ENCODE assay signal across 9 cellular contexts in the genomic region with DNA sequence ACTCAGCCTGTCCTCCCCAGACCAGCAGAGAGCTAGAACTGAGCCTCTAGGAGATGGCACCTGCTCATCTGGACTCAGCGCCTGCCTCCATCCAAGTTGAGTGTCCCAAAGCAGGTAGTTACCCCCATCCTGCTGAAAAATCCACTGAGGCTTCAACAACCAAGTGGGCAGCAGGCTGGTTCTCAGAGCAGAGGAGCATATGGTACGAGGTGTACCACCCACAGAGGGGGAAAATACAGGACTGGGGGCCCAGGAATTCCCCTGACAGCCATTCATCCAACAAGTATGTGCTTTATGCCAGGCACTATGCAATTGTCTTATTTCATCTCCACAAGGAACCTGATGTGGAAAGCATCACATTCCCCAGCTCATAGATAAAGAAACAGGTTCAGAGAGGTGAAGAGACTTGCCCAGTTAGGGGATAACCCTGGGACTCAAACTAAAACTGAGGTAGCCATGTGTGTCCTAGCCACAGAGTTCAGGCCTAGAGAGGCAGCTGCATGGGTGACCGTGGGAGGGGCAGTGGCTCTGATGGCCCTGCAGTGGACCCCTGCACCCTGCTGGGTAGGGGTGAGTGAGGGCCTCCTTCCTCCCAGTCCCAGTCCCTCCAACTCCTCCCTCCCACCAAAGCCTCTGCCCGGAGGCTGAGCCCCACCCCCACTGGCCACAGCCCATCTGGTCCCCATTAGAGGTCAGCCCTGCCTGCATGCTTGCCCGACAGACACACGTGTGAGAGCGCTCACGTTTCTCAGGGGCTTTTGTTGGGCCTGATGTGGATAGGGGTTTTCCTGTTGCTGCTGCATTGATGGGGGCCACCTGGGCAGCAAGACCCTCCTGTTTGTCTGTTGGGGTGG. TPM values are rescaled to one million over a fixed set of nuclear protein-coding genes. Genes with fewer than 3 reads are reported as not detected.
DNase-seq lines count a peak whose midpoint lies in the region; ATAC-seq and TF ChIP-seq lines count a peak whose summit lies in the region.
"Had no signal": no experiment of that assay in that cellular context is flagged by ENCODE, and none has a peak within 500 bp of the region (broad histone marks: within the 10 kb centered on the region; RNA-seq: fewer than 3 reads in every experiment).

No MANE protein-coding gene starts in this region.

- H3K36me3 ChIP-seq in H7 (replicated peaks; ENCODE audit: control insufficient read depth, insufficient read depth, low read length) (no peaks in the 10 kb centered on the region), SJCRH30 (peaks cover 60% of the 10 kb centered on the region), hepatocyte (replicated peaks; ENCODE audit: insufficient read depth, low read depth) (no peaks in the 10 kb centered on the region)

- H3K27me3 Mint-ChIP-seq in neural crest cell (ENCODE audit: low read depth): no peaks in the 10 kb centered on the region

- TF ChIP-seq CTCF in neural crest cell (conservative IDR thresholded peaks at IDR 0.05): no peak
- no peak for TF ChIP-seq CTCF in hepatocyte (IDR thresholded peaks at IDR 0.05; ENCODE audit: poor library complexity)

- peak overlapping the region; percentile 71 for H3K27ac Mint-ChIP-seq in neural crest cell (ENCODE audit: unreplicated experiment)

- H2AFZ ChIP-seq in hepatocyte: no peak overlapping the region

- H3K79me2 ChIP-seq in hepatocyte: no peaks in the 10 kb centered on the region

- no peak overlapping the region for H3K4me3 ChIP-seq in H7 (ENCODE audit: insufficient read depth, low read depth, low read length)
- no peak overlapping the region for H3K4me3 ChIP-seq in SJCRH30
- no peak overlapping the region for H3K4me3 ChIP-seq in hepatocyte

- DNase-seq in H7 (peak; percentile 55), SJCRH30 (peak; percentile 46 to 53), neural crest cell (ENCODE audit: low read depth, low spot score) (no peak), GDM1 (lab: John Stamatoyannopoulos, UW) (no peak), hepatocyte (ENCODE audit: low spot score) (no peak)
- no peak for DNase-seq in activated effector memory CD4-positive, alpha-beta T cell treated with anti-CD3 and anti-CD28 coated beads, Interleukin-2, amount 50 U/mL, for 16 hours
- no peak for DNase-seq in stimulated activated CD4-positive, alpha-beta T cell treated with anti-CD3 and anti-CD28 coated beads, Interleukin-4, amount 100 ng/mL, for 1 hour

- H3K9me2 ChIP-seq in hepatocyte (replicated peaks; ENCODE audit: insufficient read depth): no peaks in the 10 kb centered on the region

- H3K36me3 Mint-ChIP-seq in neural crest cell (ENCODE audit: low read depth): peaks cover 12% of the 10 kb centered on the region

- H4K20me1 ChIP-seq in hepatocyte (ENCODE audit: insufficient read depth, poor library complexity, severe bottlenecking): no peaks in the 10 kb centered on the region

- no peak overlapping the region for H3K4me3 Mint-ChIP-seq in neural crest cell

- no peaks in the 10 kb centered on the region for H3K9me3 Mint-ChIP-seq in neural crest cell

- H3K4me1 ChIP-seq in SJCRH30 (peaks cover 36% of the 10 kb centered on the region), hepatocyte (ENCODE audit: insufficient read depth) (peaks cover 14% of the 10 kb centered on the region)

- peaks cover 67% of the 10 kb centered on the region for H3K4me1 Mint-ChIP-seq in neural crest cell

- ATAC-seq in GM18499 (IDR thresholded peaks at IDR 0.05; ENCODE audit: insufficient read depth, unreplicated experiment): peak; percentile 51
- ATAC-seq: HCT116 had no signal

- H3K27me3 ChIP-seq in H7 (ENCODE audit: control insufficient read depth, insufficient read depth, low read length) (no peaks in the 10 kb centered on the region; the same call in 1 of the 2 replicates), SJCRH30 (no peaks in the 10 kb centered on the region), hepatocyte (no peaks in the 10 kb centered on the region)

- H3K27ac ChIP-seq in SJCRH30: no peak overlapping the region
- no peak overlapping the region for H3K27ac ChIP-seq in hepatocyte

- H3K9me3 ChIP-seq in SJCRH30 (replicated peaks) (no peaks in the 10 kb centered on the region), hepatocyte (ENCODE audit: low read depth) (no peaks in the 10 kb centered on the region)

- H3K4me2 ChIP-seq in hepatocyte: no peak overlapping the region

- 66% methylated on average over 8 of the region's 8 CpGs for WGBS in hepatocyte (ENCODE audit: low lambda C conversion rate, missing lambda C conversion rate)

RNA-seq across cellular contexts. Expression of a gene that starts 11.4 kb away (rescaled TPM):
- total RNA-seq in H7 (2014; rRNA removed; shearing (Covaris generic)): 4.7 and 11.2 TPM in 2 replicates
- total RNA-seq in SJCRH30 (2014; rRNA removed; shearing (Covaris generic)): 65.4 and 66.3 TPM in 2 replicates
- 37.4 and 38.0 TPM in 2 replicates for total RNA-seq in neural crest cell
- total RNA-seq in hepatocyte: 7.3 and 16.4 TPM in 2 replicates
- 102 and 125 TPM in 2 replicates for polyA plus RNA-seq in hepatocyte

RNA-seq across cellular contexts. Expression of a gene that starts 25.3 kb away (rescaled TPM):
- 0.17 and 0.81 TPM in 2 replicates for total RNA-seq in H7 (2014; rRNA removed; shearing (Covaris generic))
- 0.28 and 1.1 TPM in 2 replicates for total RNA-seq in SJCRH30 (2014; rRNA removed; shearing (Covaris generic))
- total RNA-seq in neural crest cell (0.47 and 0.68 TPM in 2 replicates), hepatocyte (1.4 and 2.5 TPM in 2 replicates)
- 3.3 and 4.9 TPM in 2 replicates for polyA plus RNA-seq in hepatocyte

RNA-seq across cellular contexts. Expression of a gene that starts 41.3 kb away (rescaled TPM):
- total RNA-seq in H7 (2014; rRNA removed; shearing (Covaris generic)): 5.4 and 8.4 TPM in 2 replicates
- total RNA-seq in SJCRH30 (2014; rRNA removed; shearing (Covaris generic)): 75.5 and 77.7 TPM in 2 replicates
- total RNA-seq in neural crest cell (10.8 and 11.3 TPM in 2 replicates), hepatocyte (139 and 140 TPM in 2 replicates)
- polyA plus RNA-seq in hepatocyte: 217 and 246 TPM in 2 replicates

Comparison
In these comparisons a context has a peak if more than half of its experiments do, and no peak if none do; other contexts are left out.
1. DNase-seq: peak in H7 (single experiment) and SJCRH30 (2 of 2); none in neural crest cell (single experiment), GDM1 (single experiment), hepatocyte (single experiment), activated effector memory CD4-positive, alpha-beta T cell treated with anti-CD3 and anti-CD28 coated beads, Interleukin-2, amount 50 U/mL, for 16 hours (single experiment) and stimulated activated CD4-positive, alpha-beta T cell treated with anti-CD3 and anti-CD28 coated beads, Interleukin-4, amount 100 ng/mL, for 1 hour (single experiment).